17 cellular contexts compared by ENCODE assay signal in the genomic region with DNA sequence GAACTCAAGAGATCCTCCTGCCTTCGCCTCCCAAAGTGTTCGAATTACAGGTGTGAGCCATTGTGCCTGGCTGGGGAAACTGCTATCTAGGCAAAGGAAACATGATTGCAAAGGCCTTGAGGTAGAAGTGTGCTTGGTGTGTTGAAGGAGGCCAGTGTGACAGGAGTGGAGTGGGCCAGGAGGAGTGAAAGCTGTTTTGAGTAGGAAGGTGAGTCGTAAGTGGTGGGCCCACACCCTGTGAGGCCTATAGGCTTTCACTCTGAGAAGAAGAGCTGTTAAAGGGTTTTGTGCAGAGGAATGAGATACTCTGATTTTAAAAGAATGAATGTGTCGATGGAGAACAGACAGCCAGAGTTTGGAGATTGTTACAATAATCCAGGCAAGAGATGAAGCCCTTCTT. TPM values are rescaled to one million over a fixed set of nuclear protein-coding genes. Genes with fewer than 3 reads are reported as not detected.
DNase-seq lines count a peak whose midpoint lies in the region; ATAC-seq and TF ChIP-seq lines count a peak whose summit lies in the region.
"Had no signal": no experiment of that assay in that cellular context is flagged by ENCODE, and none has a peak within 500 bp of the region (broad histone marks: within the 10 kb centered on the region; RNA-seq: fewer than 3 reads in every experiment).

No MANE protein-coding gene starts in this region.

- H3K36me3 Mint-ChIP-seq in stimulated activated naive CD8-positive, alpha-beta T cell treated with anti-CD3 and anti-CD28 coated beads, Interleukin-15, Interleukin-2, amounts not matched to agents 100 ng/mL and 50 ng/mL, for 24 hours (ENCODE audit: low read depth): no peaks in the 10 kb centered on the region
- H3K36me3 Mint-ChIP-seq: naive thymus-derived CD4-positive, alpha-beta T cell had no signal

- H3K4me1 ChIP-seq in cardiac muscle cell (ENCODE audit: low read depth) (peaks cover 4% of the 10 kb centered on the region), OCI-LY1 (ENCODE audit: insufficient read depth, low read length, severe bottlenecking) (peaks cover 86% of the 10 kb centered on the region)

- no peaks in the 10 kb centered on the region for H3K79me2 ChIP-seq in OCI-LY1 (ENCODE audit: insufficient read depth, low read length)

- DNase-seq in cardiac muscle cell (ENCODE audit: low read depth in 1 of 2, low spot score in 1 of 2) (no peak), cardiac septum (ENCODE audit: low spot score) (no peak), fibroblast of the aortic adventitia (ENCODE audit: low read depth) (peak; percentile 59), anterior cingulate cortex (lab: John Stamatoyannopoulos, UW) (no peak)
- DNase-seq: activated CD4-positive, alpha-beta T cell treated with anti-CD3 and anti-CD28 coated beads, Interleukin-2, amount 50 U/mL, for 1 hour; amniotic stem cell; left ventricle myocardium inferior; naive thymus-derived CD4-positive, alpha-beta T cell; NCI-H1436; SIG-M5 had no signal

- TF ChIP-seq CTCF in cardiac muscle cell (IDR thresholded peaks at IDR 0.05; ENCODE audit: low read depth, low read length) (no peak), OCI-LY1 (IDR thresholded peaks at IDR 0.05; ENCODE audit: low read length) (no peak), fibroblast of the aortic adventitia (IDR thresholded peaks at IDR 0.05; ENCODE audit: insufficient read depth, low read length) (no peak)

- no peaks in the 10 kb centered on the region for H3K27me3 Mint-ChIP-seq in stimulated activated naive CD8-positive, alpha-beta T cell treated with anti-CD3 and anti-CD28 coated beads, Interleukin-15, Interleukin-2, amounts not matched to agents 100 ng/mL and 50 ng/mL, for 24 hours
- H3K27me3 Mint-ChIP-seq: naive thymus-derived CD4-positive, alpha-beta T cell had no signal

- H3K4me1 Mint-ChIP-seq in stimulated activated naive CD8-positive, alpha-beta T cell treated with anti-CD3 and anti-CD28 coated beads, Interleukin-15, Interleukin-2, amounts not matched to agents 100 ng/mL and 50 ng/mL, for 24 hours (ENCODE audit: low read depth): peaks cover 49% of the 10 kb centered on the region

- no peaks in the 10 kb centered on the region for H4K20me1 ChIP-seq in OCI-LY1 (ENCODE audit: insufficient read depth, low read length)

- H3K27ac Mint-ChIP-seq in stimulated activated naive CD8-positive, alpha-beta T cell treated with anti-CD3 and anti-CD28 coated beads, Interleukin-15, Interleukin-2, amounts not matched to agents 100 ng/mL and 50 ng/mL, for 24 hours: peak overlapping the region; percentile 0
- H3K27ac Mint-ChIP-seq: GM23338 had no signal

- peak overlapping the region; percentile 38 for H3K27ac ChIP-seq in cardiac muscle cell
- peak overlapping the region; percentile 97 for H3K27ac ChIP-seq in OCI-LY1 (ENCODE audit: low read depth, low read length, poor library complexity, severe bottlenecking)
- H3K27ac ChIP-seq: left ventricle myocardium inferior had no signal

- H3K9me3 ChIP-seq in cardiac muscle cell (ENCODE audit: low read depth) (no peaks in the 10 kb centered on the region), OCI-LY1 (ENCODE audit: low read length) (no peaks in the 10 kb centered on the region)
- H3K9me3 ChIP-seq: left ventricle myocardium inferior, suprapubic skin had no signal

- H3K4me3 Mint-ChIP-seq in stimulated activated naive CD8-positive, alpha-beta T cell treated with anti-CD3 and anti-CD28 coated beads, Interleukin-15, Interleukin-2, amounts not matched to agents 100 ng/mL and 50 ng/mL, for 24 hours: no peak overlapping the region
- H3K4me3 Mint-ChIP-seq: GM23338; naive thymus-derived CD4-positive, alpha-beta T cell had no signal

- H3K9me2 ChIP-seq in OCI-LY1 (ENCODE audit: low read depth, low read length): no peaks in the 10 kb centered on the region

- H3F3A ChIP-seq in OCI-LY1 (ENCODE audit: insufficient read depth, low read length): no peaks in the 10 kb centered on the region; the same call in 1 of the 2 replicates

- intact Hi-C loops in cardiac septum (cut with DNase I): no loop called here

- no peaks in the 10 kb centered on the region for H3K9me3 Mint-ChIP-seq in stimulated activated naive CD8-positive, alpha-beta T cell treated with anti-CD3 and anti-CD28 coated beads, Interleukin-15, Interleukin-2, amounts not matched to agents 100 ng/mL and 50 ng/mL, for 24 hours
- H3K9me3 Mint-ChIP-seq: activated T-helper 2 cell treated with anti-CD3 and anti-CD28 coated beads, Interferon-gamma antibody, Interleukin-2, Interleukin-4, amounts not matched to agents 10 μg/mL and 5 μg/mL and 100 μg/mL, durations not matched to agents 14 hours and 24 hours and 36 hours; naive thymus-derived CD4-positive, alpha-beta T cell had no signal

- no peak overlapping the region for H2AFZ ChIP-seq in OCI-LY1 (ENCODE audit: low read length)
- H2AFZ ChIP-seq: GM23338 had no signal

- no peaks in the 10 kb centered on the region for H3K27me3 ChIP-seq in cardiac muscle cell
- H3K27me3 ChIP-seq in OCI-LY1 (ENCODE audit: insufficient read depth, low read length): no peaks in the 10 kb centered on the region
- H3K27me3 ChIP-seq: suprapubic skin had no signal

- no peak overlapping the region for H3K4me3 ChIP-seq in cardiac muscle cell
- H3K4me3 ChIP-seq in OCI-LY1 (ENCODE audit: low read depth, low read length, poor library complexity, severe bottlenecking): peak overlapping the region; percentile 11
- no peak overlapping the region for H3K4me3 ChIP-seq in fibroblast of the aortic adventitia (ENCODE audit: low read depth, low read length)
- H3K4me3 ChIP-seq: GM23338, left ventricle myocardium inferior, suprapubic skin had no signal

- ATAC-seq in GM21717 (IDR thresholded peaks at IDR 0.05; ENCODE audit: unreplicated experiment): no peak
- no peak for ATAC-seq in GM19397 (IDR thresholded peaks at IDR 0.05; ENCODE audit: unreplicated experiment)
- ATAC-seq: GM23338; naive thymus-derived CD4-positive, alpha-beta T cell had no signal

- H3K4me2 ChIP-seq in OCI-LY1 (ENCODE audit: low read length): peak overlapping the region; percentile 71
- H3K4me2 ChIP-seq: GM23338 had no signal

- H3K36me3 ChIP-seq in cardiac muscle cell: no peaks in the 10 kb centered on the region
- no peaks in the 10 kb centered on the region for H3K36me3 ChIP-seq in OCI-LY1 (ENCODE audit: insufficient read depth, low read length)
- H3K36me3 ChIP-seq: left ventricle myocardium inferior, suprapubic skin had no signal

- peak overlapping the region; percentile 57 for H3K9ac ChIP-seq in OCI-LY1 (ENCODE audit: low read length)

RNA-seq across cellular contexts. Expression of gene WEE1, which starts 43.4 kb away (rescaled TPM):
- total RNA-seq in cardiac muscle cell (63.8 and 95.9 TPM in 2 replicates), cardiac septum (95.1 TPM), fibroblast of the aortic adventitia (ENCODE audit: low replicate concordance) (26.3 and 51.1 TPM in 2 replicates)
- 92.5 and 118 TPM in 2 replicates for polyA plus RNA-seq in cardiac muscle cell

RNA-seq across cellular contexts. Expression of gene SWAP70, which starts 47.0 kb away (rescaled TPM):
- total RNA-seq in cardiac muscle cell (7.5 and 10.9 TPM in 2 replicates), cardiac septum (27.6 TPM), fibroblast of the aortic adventitia (ENCODE audit: low replicate concordance) (44.4 and 53.2 TPM in 2 replicates)
- polyA plus RNA-seq in cardiac muscle cell: 11.1 and 15.5 TPM in 2 replicates
